Comparison of ENCODE assay signal across 17 cellular contexts in genomic region chr1:116767782-116768382, GRCh38. TPM values are rescaled to one million over a fixed set of nuclear protein-coding genes. Genes with fewer than 3 reads are reported as not detected.
DNase-seq lines count a peak whose midpoint lies in the region; ATAC-seq and TF ChIP-seq lines count a peak whose summit lies in the region.
"Had no signal": no experiment of that assay in that cellular context is flagged by ENCODE, and none has a peak within 500 bp of the region (broad histone marks: within the 10 kb centered on the region; RNA-seq: fewer than 3 reads in every experiment).

No MANE protein-coding gene starts in this region.

- H3K9me3 ChIP-seq in Loucy (ENCODE audit: insufficient read depth, low read depth, low read length) (no peaks in the 10 kb centered on the region), spleen (no peaks in the 10 kb centered on the region), H9 (ENCODE audit: control insufficient read depth, low read depth, low read length) (no peaks in the 10 kb centered on the region), left lung (no peaks in the 10 kb centered on the region)

- H3K9me3 Mint-ChIP-seq in activated naive CD4-positive, alpha-beta T cell treated with anti-CD3 and anti-CD28 coated beads, Interleukin-2, amount 10 ng/mL, durations not matched to agents 7 days and 5 days: peaks cover 3% of the 10 kb centered on the region
- no peaks in the 10 kb centered on the region for H3K9me3 Mint-ChIP-seq in activated naive CD8-positive, alpha-beta T cell (ENCODE audit: low read depth)
- H3K9me3 Mint-ChIP-seq in H9: peaks cover 0 to 4% of the 10 kb centered on the region in 2 experiments; a peak in 1 of 5 replicates

- peak overlapping the region; percentile 99 for H3K27ac Mint-ChIP-seq in activated naive CD4-positive, alpha-beta T cell treated with anti-CD3 and anti-CD28 coated beads, Interleukin-2, amount 10 ng/mL, durations not matched to agents 7 days and 5 days
- peak overlapping the region; percentile 100 for H3K27ac Mint-ChIP-seq in activated naive CD8-positive, alpha-beta T cell
- no peak overlapping the region for H3K27ac Mint-ChIP-seq in H9

- no peak overlapping the region for H3K4ac ChIP-seq in H9 (ENCODE audit: low read depth, low read length)

- no peak overlapping the region for H4K8ac ChIP-seq in H9 (replicated peaks; ENCODE audit: insufficient read length, low read depth, low read length)

- no peak overlapping the region for H4K91ac ChIP-seq in H9 (ENCODE audit: insufficient read length, low read depth, low read length)

- ATAC-seq in left lung: no peak
- ATAC-seq: esophagus mucosa, left lobe of liver had no signal

- no peak overlapping the region for H2BK5ac ChIP-seq in H9 (ENCODE audit: insufficient read length, low read length)

- H2BK12ac ChIP-seq in H9 (ENCODE audit: insufficient read length, low read depth, low read length): no peak overlapping the region

- H4K20me1 ChIP-seq in Loucy (ENCODE audit: insufficient read depth, low read length, poor library complexity, severe bottlenecking) (no peaks in the 10 kb centered on the region), H9 (ENCODE audit: control insufficient read depth, insufficient read depth, insufficient read length) (no peaks in the 10 kb centered on the region)

- no peaks in the 10 kb centered on the region for H3K79me2 ChIP-seq in Loucy (ENCODE audit: insufficient read depth, low read length)
- no peaks in the 10 kb centered on the region for H3K79me2 ChIP-seq in H9 (ENCODE audit: insufficient read depth, low read length)

- H2AFZ ChIP-seq in Loucy (ENCODE audit: low read length) (peak overlapping the region; percentile 16; the same call in 1 of the 2 replicates), H9 (ENCODE audit: low read length) (no peak overlapping the region)

- H2AK5ac ChIP-seq in H9 (ENCODE audit: insufficient read length, low read length): no peak overlapping the region

- no peak for TF ChIP-seq POLR2A in spleen (IDR thresholded peaks at IDR 0.05)

- CTCF ChIA-PET in activated naive CD4-positive, alpha-beta T cell treated with anti-CD3 and anti-CD28 coated beads, Interleukin-2, amount 10 ng/mL, durations not matched to agents 7 days and 5 days (lab: Charles Lee): interaction anchor here (1.0 to 12.8 kb wide), 9 partner anchors 13 to 167 kb away, joined by 3 to 162 read pairs (median 11); no protein-coding TSS in a partner anchor

- no peak for DNase-seq in activated naive CD4-positive, alpha-beta T cell treated with anti-CD3 and anti-CD28 coated beads, Interleukin-2, amount 10 ng/mL, durations not matched to agents 7 days and 5 days
- no peak for DNase-seq in activated naive CD4-positive, alpha-beta T cell (lab: John Stamatoyannopoulos, UW)
- DNase-seq in spleen: no peak
- DNase-seq in H9: no peak
- no peak for DNase-seq in left lung
- no peak for DNase-seq in kidney tubule cell (ENCODE audit: low spot score)
- DNase-seq: COR-L47, NCI-H1694, nucleus accumbens, retina had no signal

- no peak overlapping the region for H4K5ac ChIP-seq in H9 (ENCODE audit: insufficient read length, low read depth, low read length)

- 85 to 92% (median 92%) methylated on average over 5 of the region's 5 CpGs for WGBS in spleen, 5 donors
- WGBS in H9 (ENCODE audit: extremely low coverage, insufficient read length, low lambda C conversion rate): no CpG with 5 or more reads among the region's 5 CpGs

- H3K23ac ChIP-seq in H9 (ENCODE audit: insufficient read length, low read depth, low read length): no peak overlapping the region

- peaks cover 78% of the 10 kb centered on the region for H3K36me3 Mint-ChIP-seq in activated naive CD4-positive, alpha-beta T cell treated with anti-CD3 and anti-CD28 coated beads, Interleukin-2, amount 10 ng/mL, durations not matched to agents 7 days and 5 days
- peaks cover 60% of the 10 kb centered on the region for H3K36me3 Mint-ChIP-seq in activated naive CD8-positive, alpha-beta T cell
- H3K36me3 Mint-ChIP-seq in H9 (ENCODE audit: insufficient read depth in 1 of 3, low read depth in 3 of 3): no peaks in the 10 kb centered on the region; a peak in 1 of 7 replicates

- no peak overlapping the region for H3K18ac ChIP-seq in H9 (ENCODE audit: insufficient read length, low read depth, low read length)

- H3K36me3 ChIP-seq in Loucy (ENCODE audit: insufficient read depth, low read length) (no peaks in the 10 kb centered on the region), spleen (peaks cover 0 to 12% (median 0%) of the 10 kb centered on the region in 6 donors), left lung (no peaks in the 10 kb centered on the region)

- no peak overlapping the region for H2BK120ac ChIP-seq in H9 (ENCODE audit: low read depth, low read length, poor library complexity, severe bottlenecking)

- H2BK15ac ChIP-seq in H9 (ENCODE audit: low read depth, low read length): no peak overlapping the region

- no peaks in the 10 kb centered on the region for H3K27me3 Mint-ChIP-seq in activated naive CD4-positive, alpha-beta T cell treated with anti-CD3 and anti-CD28 coated beads, Interleukin-2, amount 10 ng/mL, durations not matched to agents 7 days and 5 days
- H3K27me3 Mint-ChIP-seq in activated naive CD8-positive, alpha-beta T cell: no peaks in the 10 kb centered on the region
- no peaks in the 10 kb centered on the region; the same call in 1 of the 2 replicates for H3K27me3 Mint-ChIP-seq in H9 (ENCODE audit: low read depth)

- peak overlapping the region; percentile 59 for H3K4me3 Mint-ChIP-seq in activated naive CD4-positive, alpha-beta T cell treated with anti-CD3 and anti-CD28 coated beads, Interleukin-2, amount 10 ng/mL, durations not matched to agents 7 days and 5 days
- peak overlapping the region; percentile 83 for H3K4me3 Mint-ChIP-seq in activated naive CD8-positive, alpha-beta T cell
- H3K4me3 Mint-ChIP-seq in H9: no peak overlapping the region

- no peak overlapping the region for H3K14ac ChIP-seq in H9 (ENCODE audit: insufficient read depth, low read length)

- H3K9me2 ChIP-seq in Loucy (replicated peaks; ENCODE audit: low read depth, low read length): no peaks in the 10 kb centered on the region

- H3T11ph ChIP-seq in H9 (ENCODE audit: low read length): no peak overlapping the region

- H3K23me2 ChIP-seq in H9 (ENCODE audit: insufficient read length, low read depth, low read length, poor library complexity, severe bottlenecking): no peaks in the 10 kb centered on the region

- peak overlapping the region; percentile 75 for H3K4me2 ChIP-seq in Loucy (ENCODE audit: low read depth, low read length, poor library complexity, severe bottlenecking)
- no peak overlapping the region for H3K4me2 ChIP-seq in H9 (ENCODE audit: insufficient read depth, insufficient read length, low read length)

- H3K9ac ChIP-seq in Loucy (ENCODE audit: low read depth, low read length, poor library complexity, severe bottlenecking) (no peak overlapping the region), H9 (ENCODE audit: extremely low read depth, insufficient read length, low read length) (no peak overlapping the region)

- H3K27ac ChIP-seq in spleen (peak overlapping the region; percentile 10 to 82 (median 62)), H9 (ENCODE audit: insufficient read length, low read depth, low read length) (no peak overlapping the region), left lung (no peak overlapping the region)

- no peak overlapping the region for H2BK20ac ChIP-seq in H9 (ENCODE audit: low read depth, low read length, poor library complexity, severe bottlenecking)

- TF ChIP-seq CTCF in Loucy (conservative IDR thresholded peaks at IDR 0.05; ENCODE audit: low read length): no peak
- TF ChIP-seq CTCF in spleen (IDR thresholded peaks at IDR 0.05 in 8 of 11, conservative IDR thresholded peaks at IDR 0.05 in 3 of 11): no peak
- no peak for TF ChIP-seq CTCF in H9 (conservative IDR thresholded peaks at IDR 0.05)
- no peak for TF ChIP-seq CTCF in left lung (IDR thresholded peaks at IDR 0.05)

- no peaks in the 10 kb centered on the region for H3K79me1 ChIP-seq in H9 (ENCODE audit: insufficient read depth, low read depth, low read length, poor library complexity, severe bottlenecking)

- intact Hi-C loops in spleen (cut with DNase I; ENCODE audit: low total_unique reads): no loop called here
- intact Hi-C loops in left lung (cut with DNase I): no loop called here

- H3K56ac ChIP-seq in H9 (ENCODE audit: insufficient read length, low read depth, low read length): no peak overlapping the region

- H3K4me1 ChIP-seq in Loucy (ENCODE audit: insufficient read depth, low read length, poor library complexity, severe bottlenecking) (peaks cover 66% of the 10 kb centered on the region), spleen (peaks cover 0 to 100% (median 60%) of the 10 kb centered on the region in 6 donors), H9 (ENCODE audit: insufficient read depth, low read length) (no peaks in the 10 kb centered on the region), left lung (peaks cover 0 to 25% of the 10 kb centered on the region in 2 donors)

- peaks cover 6% of the 10 kb centered on the region for H3F3A ChIP-seq in Loucy (ENCODE audit: low read depth)

- no peaks in the 10 kb centered on the region for H3K27me3 ChIP-seq in Loucy (ENCODE audit: insufficient read depth, low read length, poor library complexity, severe bottlenecking)
- H3K27me3 ChIP-seq in spleen (replicated peaks in 1 of 7): no peaks in the 10 kb centered on the region
- H3K27me3 ChIP-seq in H9 (ENCODE audit: insufficient read depth, low read length): no peaks in the 10 kb centered on the region
- H3K27me3 ChIP-seq in left lung: no peaks in the 10 kb centered on the region

- peaks cover 100% of the 10 kb centered on the region for H3K4me1 Mint-ChIP-seq in activated naive CD4-positive, alpha-beta T cell treated with anti-CD3 and anti-CD28 coated beads, Interleukin-2, amount 10 ng/mL, durations not matched to agents 7 days and 5 days
- peaks cover 100% of the 10 kb centered on the region for H3K4me1 Mint-ChIP-seq in activated naive CD8-positive, alpha-beta T cell (ENCODE audit: low read depth)
- H3K4me1 Mint-ChIP-seq in H9: peaks cover 18% of the 10 kb centered on the region in 2 experiments

- no peak overlapping the region for H3K4me3 ChIP-seq in Loucy (ENCODE audit: low read length, poor library complexity, severe bottlenecking)
- no peak overlapping the region for H3K4me3 ChIP-seq in spleen
- no peak overlapping the region for H3K4me3 ChIP-seq in left lung

RNA-seq across cellular contexts. Expression of gene CD2, which starts 13.7 kb away (rescaled TPM):
- total RNA-seq in spleen (10 to 100 TPM; 24.4 to 50.5 (median 35.4) TPM), H9 (2021) (not detected in 2 replicates), left lung (10 to 100 TPM in 1 of 2 donors, 1 to 10 TPM in 1; 4.6 to 12.4 TPM)
- 10 to 100 TPM; 21.6 to 25.5 (median 21.8) TPM for polyA plus RNA-seq in spleen
- total RNA-seq: Daoy, M059J, NCI-H460 had no signal

Comparison
In these comparisons a context has a peak if more than half of its experiments do, and no peak if none do; other contexts are left out.
1. H3K27ac Mint-ChIP-seq: peak in activated naive CD4-positive, alpha-beta T cell treated with anti-CD3 and anti-CD28 coated beads, Interleukin-2, amount 10 ng/mL, durations not matched to agents 7 days and 5 days (single experiment) and activated naive CD8-positive, alpha-beta T cell (single experiment); none in H9 (0 of 3).
2. H3K4me3 Mint-ChIP-seq: peak in activated naive CD4-positive, alpha-beta T cell treated with anti-CD3 and anti-CD28 coated beads, Interleukin-2, amount 10 ng/mL, durations not matched to agents 7 days and 5 days (single experiment) and activated naive CD8-positive, alpha-beta T cell (single experiment); none in H9 (0 of 2).
3. H3K27ac ChIP-seq: peak in spleen (8 of 8); none in H9 (single experiment) and left lung (0 of 2).